In genomic region chr17:40101367-40102210, GRCh38 we compare ENCODE assay signal across 8 cellular contexts. TPM values are rescaled to one million over a fixed set of nuclear protein-coding genes. Genes with fewer than 3 reads are reported as not detected.
DNase-seq lines count a peak whose midpoint lies in the region; ATAC-seq and TF ChIP-seq lines count a peak whose summit lies in the region.

No MANE protein-coding gene starts in this region.

- intact Hi-C loops in colonic mucosa (cut with DNase I) (no loop called here), natural killer cell (cut with micrococcal nuclease) (loop anchor here (10.0 kb wide), 1 partner anchor 327 kb away; no protein-coding TSS in a partner anchor)

- ATAC-seq in natural killer cell (no peak), HG03139 (IDR thresholded peaks at IDR 0.05; ENCODE audit: unreplicated experiment) (no peak), GM18520 (IDR thresholded peaks at IDR 0.05; ENCODE audit: unreplicated experiment) (no peak)

- POLR2A ChIA-PET in AG04450 (lab: Yijun Ruan, JAX), result interaction anchor here (0.6 to 3.7 kb wide), 9 partner anchors 7 to 83 kb away, joined by 3 to 58 read pairs (median 5); partner anchors contain the start of gene MED24

- H3K27me3 ChIP-seq in AG04450 (ENCODE audit: control insufficient read depth, insufficient read depth, low read length), result no peaks in the 10 kb centered on the region
- H3K27me3 ChIP-seq in colonic mucosa, result no peaks in the 10 kb centered on the region

- peaks cover 79 to 80% of the 10 kb centered on the region in 2 donors for H3K4me1 Mint-ChIP-seq in natural killer cell

- H3K4me3 ChIP-seq in AG04450 (ENCODE audit: low read depth, low read length) (no peak overlapping the region), colonic mucosa (peak overlapping the region; percentile 73)
- peak overlapping the region; percentile 82; the same call in 1 of the 2 replicates for H3K4me3 ChIP-seq in Jurkat, Clone E6-1 (ENCODE audit: low read length)

- no peaks in the 10 kb centered on the region; the same call in 1 of the 2 replicates for H3K9me3 ChIP-seq in AG04450 (ENCODE audit: control insufficient read depth, insufficient read depth, low read length)
- H3K9me3 ChIP-seq in colonic mucosa, result no peaks in the 10 kb centered on the region

- peak overlapping the region; percentile 3 to 100 for H3K9ac ChIP-seq in colonic mucosa (ENCODE audit: low read depth in 2 of 2, low read length in 2 of 2)

- DNase-seq in AG04450 (ENCODE audit: low read depth, low spot score) (no peak), colonic mucosa (no peak), natural killer cell (no peak), GM20000 (ENCODE audit: low spot score) (no peak)
- no peak for DNase-seq in Jurkat, Clone E6-1 (ENCODE audit: low read depth, low spot score)
- no peak for DNase-seq in central memory CD4-positive, alpha-beta T cell

- CTCF ChIA-PET in AG04450 (lab: Charles Lee), result interaction anchor here (1.0 to 4.2 kb wide), 3 partner anchors 10 to 63 kb away, joined by 3 to 62 read pairs (median 12); no protein-coding TSS in a partner anchor

- H3K9me3 Mint-ChIP-seq in natural killer cell, result no peaks in the 10 kb centered on the region

- H3K27me3 Mint-ChIP-seq in natural killer cell (ENCODE audit: low read depth in 2 of 2), result no peaks in the 10 kb centered on the region

- peak overlapping the region; percentile 87 for H3K27ac ChIP-seq in AG04450 (ENCODE audit: low read depth, low read length)
- H3K27ac ChIP-seq in colonic mucosa, result peak overlapping the region; percentile 94

- H3K27ac Mint-ChIP-seq in natural killer cell, result peak overlapping the region in 1 of 2 donors; percentile 94

- no peaks in the 10 kb centered on the region for H3K36me3 Mint-ChIP-seq in natural killer cell

- H3K4me1 ChIP-seq in colonic mucosa, result peaks cover 57% of the 10 kb centered on the region

- peaks cover 4% of the 10 kb centered on the region for H3K36me3 ChIP-seq in colonic mucosa

- peak overlapping the region; percentile 98 for H3K4me3 Mint-ChIP-seq in natural killer cell

- TF ChIP-seq CTCF in AG04450 (IDR thresholded peaks at IDR 0.05; ENCODE audit: low read depth, low read length), result no peak
- TF ChIP-seq CTCF in colonic mucosa (IDR thresholded peaks at IDR 0.05), result no peak
- TF ChIP-seq CTCF in natural killer cell (IDR thresholded peaks at IDR 0.05), result no peak
- no peak for TF ChIP-seq CTCF in GM20000 (IDR thresholded peaks at IDR 0.05; ENCODE audit: extremely low read depth, missing control alignments)

RNA-seq across cellular contexts. Expression of gene NR1D1, which starts 1.2 kb away (rescaled TPM):
- 0.62 and 1.0 TPM in 2 replicates for polyA plus RNA-seq in AG04450 (2011; rRNA removed)
- polyA minus RNA-seq in AG04450 (2011; rRNA and poly(A)+ RNA removed), result 2.0 and 3.1 TPM in 2 replicates
- 13.3 TPM for polyA plus RNA-seq in Jurkat, Clone E6-1 (2012; ENCODE audit: insufficient read depth, insufficient read length)
- total RNA-seq in colonic mucosa (10 to 100 TPM in 1 of 2 donors, 1 to 10 TPM in 1; 4.8 to 18.8 TPM), natural killer cell (10 to 100 TPM in 1 of 3 donors, 1 to 10 TPM in 2; 8.8 to 10.1 (median 9.9) TPM)

RNA-seq across cellular contexts. Expression of gene MSL1, which starts 20.2 kb away (rescaled TPM):
- polyA plus RNA-seq in AG04450 (2011; rRNA removed), result 69.8 and 92.2 TPM in 2 replicates
- 37.4 and 53.7 TPM in 2 replicates for polyA minus RNA-seq in AG04450 (2011; rRNA and poly(A)+ RNA removed)
- 61.3 TPM for polyA plus RNA-seq in Jurkat, Clone E6-1 (2012; ENCODE audit: insufficient read depth, insufficient read length)
- total RNA-seq in colonic mucosa (10 to 100 TPM; 77.0 to 81.0 TPM), natural killer cell (100 to 1,000 TPM in 2 of 3 donors, 10 to 100 TPM in 1; 99.0 to 124 (median 110) TPM)

RNA-seq across cellular contexts. Expression of gene CASC3, which starts 38.7 kb away (rescaled TPM):
- polyA plus RNA-seq in AG04450 (2011; rRNA removed), result 40.1 and 46.9 TPM in 2 replicates
- 28.2 and 30.8 TPM in 2 replicates for polyA minus RNA-seq in AG04450 (2011; rRNA and poly(A)+ RNA removed)
- polyA plus RNA-seq in Jurkat, Clone E6-1 (2012; ENCODE audit: insufficient read depth, insufficient read length), result 72.0 TPM
- 10 to 100 TPM; 53.8 to 55.3 TPM for total RNA-seq in colonic mucosa
- total RNA-seq in natural killer cell, result 100 to 1,000 TPM; 178 to 213 (median 187) TPM

RNA-seq across cellular contexts. Expression of gene THRA, which starts 38.8 kb away (rescaled TPM):
- polyA plus RNA-seq in AG04450 (2011; rRNA removed), result 25.2 and 32.0 TPM in 2 replicates
- 20.2 and 24.6 TPM in 2 replicates for polyA minus RNA-seq in AG04450 (2011; rRNA and poly(A)+ RNA removed)
- polyA plus RNA-seq in Jurkat, Clone E6-1 (2012; ENCODE audit: insufficient read depth, insufficient read length), result 28.9 TPM
- 10 to 100 TPM; 40.3 to 44.5 TPM for total RNA-seq in colonic mucosa
- total RNA-seq in natural killer cell, result 10 to 100 TPM; 40.8 to 55.7 (median 42.3) TPM

RNA-seq across cellular contexts. Expression of gene MED24, which starts 47.4 kb away (rescaled TPM):
- 47.0 and 54.0 TPM in 2 replicates for polyA plus RNA-seq in AG04450 (2011; rRNA removed)
- polyA minus RNA-seq in AG04450 (2011; rRNA and poly(A)+ RNA removed), result 59.4 and 92.8 TPM in 2 replicates
- polyA plus RNA-seq in Jurkat, Clone E6-1 (2012; ENCODE audit: insufficient read depth, insufficient read length), result 94.8 TPM
- total RNA-seq in colonic mucosa (100 to 1,000 TPM in 1 of 2 donors, 10 to 100 TPM in 1; 80.1 to 111 TPM), natural killer cell (100 to 1,000 TPM; 115 to 141 (median 126) TPM)
